23 cellular contexts compared by ENCODE assay signal in the genomic region with DNA sequence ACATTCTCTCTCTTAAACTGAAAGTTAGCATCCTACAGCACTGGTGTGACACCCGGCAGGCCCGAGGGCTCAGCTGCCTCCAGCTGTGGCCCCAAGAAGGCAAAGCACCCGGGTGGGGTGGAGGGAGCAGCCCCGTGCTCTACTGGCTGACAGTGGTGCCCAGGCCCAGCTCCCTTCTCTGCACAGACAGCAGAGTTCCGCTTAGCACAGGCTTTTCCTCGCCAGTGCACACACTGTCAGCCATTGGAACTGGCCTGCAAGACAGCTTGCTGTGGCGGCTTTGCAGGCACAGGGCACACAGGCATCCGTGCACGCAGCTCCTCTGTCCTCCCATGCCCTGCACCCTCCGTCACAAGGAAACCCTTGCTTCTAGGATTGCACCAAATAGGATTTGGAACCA. TPM values are rescaled to one million over a fixed set of nuclear protein-coding genes. Genes with fewer than 3 reads are reported as not detected.
"Had no signal": no experiment of that assay in that cellular context is flagged by ENCODE, and none has a peak within 500 bp of the region (broad histone marks: within the 10 kb centered on the region; RNA-seq: fewer than 3 reads in every experiment).

No MANE protein-coding gene starts in this region.

RNA-seq across cellular contexts. Expression of gene F7, which starts 3.3 kb away (rescaled TPM):
- total RNA-seq: endothelial cell of umbilical vein, fibroblast of lung, foreskin keratinocyte, left ventricle myocardium inferior, lower lobe of right lung, thyroid gland had no signal
- polyA plus RNA-seq: endothelial cell of umbilical vein, fibroblast of lung, foreskin keratinocyte had no signal

RNA-seq across cellular contexts. Expression of gene F10, which starts 20.3 kb away (rescaled TPM):
- total RNA-seq: endothelial cell of umbilical vein, foreskin keratinocyte, natural killer cell had no signal
- polyA plus RNA-seq: foreskin keratinocyte had no signal

RNA-seq across cellular contexts. Expression of gene PROZ, which starts 56.1 kb away (rescaled TPM):
- total RNA-seq: chondrocyte, colonic mucosa, endothelial cell of umbilical vein, epithelial cell of proximal tubule, esophagus muscularis mucosa, fibroblast of lung, foreskin keratinocyte, gastroesophageal sphincter, heart left ventricle, kidney epithelial cell, left cardiac atrium, left ventricle myocardium inferior, lower lobe of right lung, mesenteric fat pad, neural crest cell, omental fat pad, progenitor cell of endocrine pancreas, sciatic nerve, smooth muscle cell, temporal lobe, thyroid gland, uterus had no signal
- polyA plus RNA-seq: endothelial cell of umbilical vein, fibroblast of lung, foreskin keratinocyte, heart left ventricle, smooth muscle cell had no signal
